In the genomic region with DNA sequence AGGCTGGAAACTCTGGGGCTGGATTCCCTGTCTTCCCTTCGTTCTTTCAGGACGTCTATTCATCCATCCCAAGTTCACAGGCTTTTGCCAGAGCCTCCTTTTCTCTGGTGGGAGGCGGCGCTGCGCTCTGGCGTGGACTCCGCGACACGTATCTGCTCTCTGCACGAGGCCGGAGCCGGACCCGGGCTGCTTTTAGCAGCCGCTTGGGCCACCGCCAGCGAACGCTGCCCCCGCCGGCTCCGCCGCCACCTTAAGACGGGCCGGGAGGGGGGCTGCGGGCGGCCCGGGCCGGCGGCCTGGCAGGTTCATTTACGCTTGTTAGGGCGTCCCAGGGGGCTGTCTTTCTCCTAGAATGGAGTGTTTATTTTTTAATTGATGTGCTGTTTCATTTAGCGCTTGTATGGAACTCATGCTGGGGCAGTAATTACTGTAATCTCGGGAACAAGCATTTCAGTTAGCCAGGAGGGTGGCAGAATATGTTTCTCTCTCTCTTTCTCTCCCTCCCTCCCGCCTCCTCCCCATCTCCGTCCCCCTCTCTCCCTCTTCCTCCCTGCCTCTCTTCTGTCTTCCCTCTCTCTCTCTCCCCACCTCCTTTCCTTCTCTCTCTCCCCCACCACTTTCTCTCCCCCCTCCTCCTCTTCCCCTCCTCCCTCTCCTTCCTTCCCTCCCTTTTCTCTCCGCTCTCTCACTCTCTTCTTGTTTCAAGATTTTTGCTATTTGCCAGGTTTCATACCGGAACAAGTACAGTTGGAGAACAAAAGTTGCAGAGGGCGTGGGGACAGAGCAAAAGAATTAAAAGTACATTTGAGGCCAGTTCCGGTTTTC, we compare ENCODE assay signal across 1 cellular context.
TF ChIP-seq lines count a peak whose summit lies in the region.

No MANE protein-coding gene starts in this region.

TF ChIP-seq in HEK293, 187 proteins besides CTCF, POLR2A, EP300 and RAD21 (continued from another document and continues in another):
- TF ChIP-seq, protein P1, sequence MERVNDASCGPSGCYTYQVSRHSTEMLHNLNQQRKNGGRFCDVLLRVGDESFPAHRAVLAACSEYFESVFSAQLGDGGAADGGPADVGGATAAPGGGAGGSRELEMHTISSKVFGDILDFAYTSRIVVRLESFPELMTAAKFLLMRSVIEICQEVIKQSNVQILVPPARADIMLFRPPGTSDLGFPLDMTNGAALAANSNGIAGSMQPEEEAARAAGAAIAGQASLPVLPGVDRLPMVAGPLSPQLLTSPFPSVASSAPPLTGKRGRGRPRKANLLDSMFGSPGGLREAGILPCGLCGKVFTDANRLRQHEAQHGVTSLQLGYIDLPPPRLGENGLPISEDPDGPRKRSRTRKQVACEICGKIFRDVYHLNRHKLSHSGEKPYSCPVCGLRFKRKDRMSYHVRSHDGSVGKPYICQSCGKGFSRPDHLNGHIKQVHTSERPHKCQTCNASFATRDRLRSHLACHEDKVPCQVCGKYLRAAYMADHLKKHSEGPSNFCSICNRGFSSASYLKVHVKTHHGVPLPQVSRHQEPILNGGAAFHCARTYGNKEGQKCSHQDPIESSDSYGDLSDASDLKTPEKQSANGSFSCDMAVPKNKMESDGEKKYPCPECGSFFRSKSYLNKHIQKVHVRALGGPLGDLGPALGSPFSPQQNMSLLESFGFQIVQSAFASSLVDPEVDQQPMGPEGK (tag by site-specific recombination; IDR thresholded peaks at IDR 0.05): peak; percentile 94
- TF ChIP-seq ZSCAN18 (tag by site-specific recombination; IDR thresholded peaks at IDR 0.05) (no peak; the same call in 1 of the 2 replicates), ZNF768 (tag by site-specific recombination; IDR thresholded peaks at IDR 0.05) (no peak), SP3 (tag by site-specific recombination; IDR thresholded peaks at IDR 0.05) (peak; percentile 74), PRDM1 (tag by site-specific recombination; IDR thresholded peaks at IDR 0.05) (peak; percentile 99), ZNF202 (tag by site-specific recombination; IDR thresholded peaks at IDR 0.05; ENCODE audit: borderline replicate concordance) (peak; percentile 85; the same call in 1 of the 2 replicates), ZNF341 (tag by site-specific recombination; IDR thresholded peaks at IDR 0.05; ENCODE audit: low read depth) (peak; percentile 47; the same call in 1 of the 2 replicates), PBX3 (CRISPR knock-in tag; IDR thresholded peaks at IDR 0.05) (no peak), KLF1 (tag by site-specific recombination; IDR thresholded peaks at IDR 0.05) (peak; percentile 15; the same call in 1 of the 2 replicates), ZNF654 (tag by site-specific recombination; IDR thresholded peaks at IDR 0.05; ENCODE audit: low read depth) (no peak), ZNF629 (tag by site-specific recombination; IDR thresholded peaks at IDR 0.05) (peak; percentile 68), ZNF366 (tag by site-specific recombination; conservative IDR thresholded peaks at IDR 0.05) (peak; percentile 98), KLF9 (tag by site-specific recombination; IDR thresholded peaks at IDR 0.05; ENCODE audit: low read depth) (peak; percentile 59), ZNF37A (tag by site-specific recombination; IDR thresholded peaks at IDR 0.05) (0 out of 2 replicates have a peak, but pooled peaks have one; percentile 45), ZNF843 (tag by site-specific recombination; IDR thresholded peaks at IDR 0.05) (peak; percentile 88), ZNF10 (tag by site-specific recombination; IDR thresholded peaks at IDR 0.05) (0 out of 2 replicates have a peak, but pooled peaks have one; percentile 40), ZNF112 (tag by site-specific recombination; IDR thresholded peaks at IDR 0.05) (no peak), EGR2 (tag by site-specific recombination; IDR thresholded peaks at IDR 0.05; ENCODE audit: low read depth) (peak; percentile 73; the same call in 1 of the 2 replicates), ZNF350 (tag by site-specific recombination; IDR thresholded peaks at IDR 0.05) (no peak), ZSCAN5A (tag by site-specific recombination; IDR thresholded peaks at IDR 0.05) (no peak), ZNF558 (tag by site-specific recombination; IDR thresholded peaks at IDR 0.05) (peak; percentile 46; the same call in 1 of the 2 replicates), ZBTB1 (tag by site-specific recombination; IDR thresholded peaks at IDR 0.05) (no peak), ZNF623 (tag by site-specific recombination; IDR thresholded peaks at IDR 0.05) (0 out of 2 replicates have a peak, but pooled peaks have one; percentile 5), BCL11A (tag by site-specific recombination; IDR thresholded peaks at IDR 0.05; ENCODE audit: low read depth) (peak; percentile 41; the same call in 1 of the 2 replicates), MEIS1 (CRISPR knock-in tag; IDR thresholded peaks at IDR 0.05; ENCODE audit: borderline replicate concordance) (no peak), ZNF501 (tag by site-specific recombination; IDR thresholded peaks at IDR 0.05) (peak; percentile 82; the same call in 1 of the 2 replicates), PRDM4 (tag by site-specific recombination; IDR thresholded peaks at IDR 0.05) (peak; percentile 76), HOXD13 (CRISPR knock-in tag; IDR thresholded peaks at IDR 0.05; ENCODE audit: borderline replicate concordance) (no peak), ZNF530 (tag by site-specific recombination; IDR thresholded peaks at IDR 0.05; ENCODE audit: low read depth) (no peak), ZNF791 (tag by site-specific recombination; IDR thresholded peaks at IDR 0.05) (no peak), HOXC10 (CRISPR knock-in tag; IDR thresholded peaks at IDR 0.05) (no peak), MZF1 (tag by site-specific recombination; IDR thresholded peaks at IDR 0.05; ENCODE audit: borderline replicate concordance) (peak; percentile 58; the same call in 1 of the 2 replicates), ZNF23 (tag by site-specific recombination; IDR thresholded peaks at IDR 0.05; ENCODE audit: borderline replicate concordance) (no peak), YY1 (tag by site-specific recombination; IDR thresholded peaks at IDR 0.05) (no peak)
- TF ChIP-seq, protein P2, sequence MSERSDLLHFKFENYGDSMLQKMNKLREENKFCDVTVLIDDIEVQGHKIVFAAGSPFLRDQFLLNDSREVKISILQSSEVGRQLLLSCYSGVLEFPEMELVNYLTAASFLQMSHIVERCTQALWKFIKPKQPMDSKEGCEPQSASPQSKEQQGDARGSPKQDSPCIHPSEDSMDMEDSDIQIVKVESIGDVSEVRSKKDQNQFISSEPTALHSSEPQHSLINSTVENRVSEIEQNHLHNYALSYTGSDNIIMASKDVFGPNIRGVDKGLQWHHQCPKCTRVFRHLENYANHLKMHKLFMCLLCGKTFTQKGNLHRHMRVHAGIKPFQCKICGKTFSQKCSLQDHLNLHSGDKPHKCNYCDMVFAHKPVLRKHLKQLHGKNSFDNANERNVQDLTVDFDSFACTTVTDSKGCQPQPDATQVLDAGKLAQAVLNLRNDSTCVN (tag by site-specific recombination; optimal IDR thresholded peaks at IDR 0.05): no peak
- TF ChIP-seq, protein P3, sequence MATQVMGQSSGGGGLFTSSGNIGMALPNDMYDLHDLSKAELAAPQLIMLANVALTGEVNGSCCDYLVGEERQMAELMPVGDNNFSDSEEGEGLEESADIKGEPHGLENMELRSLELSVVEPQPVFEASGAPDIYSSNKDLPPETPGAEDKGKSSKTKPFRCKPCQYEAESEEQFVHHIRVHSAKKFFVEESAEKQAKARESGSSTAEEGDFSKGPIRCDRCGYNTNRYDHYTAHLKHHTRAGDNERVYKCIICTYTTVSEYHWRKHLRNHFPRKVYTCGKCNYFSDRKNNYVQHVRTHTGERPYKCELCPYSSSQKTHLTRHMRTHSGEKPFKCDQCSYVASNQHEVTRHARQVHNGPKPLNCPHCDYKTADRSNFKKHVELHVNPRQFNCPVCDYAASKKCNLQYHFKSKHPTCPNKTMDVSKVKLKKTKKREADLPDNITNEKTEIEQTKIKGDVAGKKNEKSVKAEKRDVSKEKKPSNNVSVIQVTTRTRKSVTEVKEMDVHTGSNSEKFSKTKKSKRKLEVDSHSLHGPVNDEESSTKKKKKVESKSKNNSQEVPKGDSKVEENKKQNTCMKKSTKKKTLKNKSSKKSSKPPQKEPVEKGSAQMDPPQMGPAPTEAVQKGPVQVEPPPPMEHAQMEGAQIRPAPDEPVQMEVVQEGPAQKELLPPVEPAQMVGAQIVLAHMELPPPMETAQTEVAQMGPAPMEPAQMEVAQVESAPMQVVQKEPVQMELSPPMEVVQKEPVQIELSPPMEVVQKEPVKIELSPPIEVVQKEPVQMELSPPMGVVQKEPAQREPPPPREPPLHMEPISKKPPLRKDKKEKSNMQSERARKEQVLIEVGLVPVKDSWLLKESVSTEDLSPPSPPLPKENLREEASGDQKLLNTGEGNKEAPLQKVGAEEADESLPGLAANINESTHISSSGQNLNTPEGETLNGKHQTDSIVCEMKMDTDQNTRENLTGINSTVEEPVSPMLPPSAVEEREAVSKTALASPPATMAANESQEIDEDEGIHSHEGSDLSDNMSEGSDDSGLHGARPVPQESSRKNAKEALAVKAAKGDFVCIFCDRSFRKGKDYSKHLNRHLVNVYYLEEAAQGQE (tag by site-specific recombination; IDR thresholded peaks at IDR 0.05): no peak
- TF ChIP-seq, protein P4, sequence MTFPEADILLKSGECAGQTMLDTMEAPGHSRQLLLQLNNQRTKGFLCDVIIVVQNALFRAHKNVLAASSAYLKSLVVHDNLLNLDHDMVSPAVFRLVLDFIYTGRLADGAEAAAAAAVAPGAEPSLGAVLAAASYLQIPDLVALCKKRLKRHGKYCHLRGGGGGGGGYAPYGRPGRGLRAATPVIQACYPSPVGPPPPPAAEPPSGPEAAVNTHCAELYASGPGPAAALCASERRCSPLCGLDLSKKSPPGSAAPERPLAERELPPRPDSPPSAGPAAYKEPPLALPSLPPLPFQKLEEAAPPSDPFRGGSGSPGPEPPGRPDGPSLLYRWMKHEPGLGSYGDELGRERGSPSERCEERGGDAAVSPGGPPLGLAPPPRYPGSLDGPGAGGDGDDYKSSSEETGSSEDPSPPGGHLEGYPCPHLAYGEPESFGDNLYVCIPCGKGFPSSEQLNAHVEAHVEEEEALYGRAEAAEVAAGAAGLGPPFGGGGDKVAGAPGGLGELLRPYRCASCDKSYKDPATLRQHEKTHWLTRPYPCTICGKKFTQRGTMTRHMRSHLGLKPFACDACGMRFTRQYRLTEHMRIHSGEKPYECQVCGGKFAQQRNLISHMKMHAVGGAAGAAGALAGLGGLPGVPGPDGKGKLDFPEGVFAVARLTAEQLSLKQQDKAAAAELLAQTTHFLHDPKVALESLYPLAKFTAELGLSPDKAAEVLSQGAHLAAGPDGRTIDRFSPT (tag by site-specific recombination; IDR thresholded peaks at IDR 0.05): 0 out of 2 replicates have a peak, but pooled peaks have one; percentile 46
- TF ChIP-seq, protein P5, sequence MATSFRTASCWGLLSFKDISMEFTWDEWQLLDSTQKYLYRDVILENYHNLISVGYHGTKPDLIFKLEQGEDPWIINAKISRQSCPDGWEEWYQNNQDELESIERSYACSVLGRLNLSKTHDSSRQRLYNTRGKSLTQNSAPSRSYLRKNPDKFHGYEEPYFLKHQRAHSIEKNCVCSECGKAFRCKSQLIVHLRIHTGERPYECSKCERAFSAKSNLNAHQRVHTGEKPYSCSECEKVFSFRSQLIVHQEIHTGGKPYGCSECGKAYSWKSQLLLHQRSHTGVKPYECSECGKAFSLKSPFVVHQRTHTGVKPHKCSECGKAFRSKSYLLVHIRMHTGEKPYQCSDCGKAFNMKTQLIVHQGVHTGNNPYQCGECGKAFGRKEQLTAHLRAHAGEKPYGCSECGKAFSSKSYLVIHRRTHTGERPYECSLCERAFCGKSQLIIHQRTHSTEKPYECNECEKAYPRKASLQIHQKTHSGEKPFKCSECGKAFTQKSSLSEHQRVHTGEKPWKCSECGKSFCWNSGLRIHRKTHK (tag by site-specific recombination; IDR thresholded peaks at IDR 0.05): no peak
